Comparison of ENCODE assay signal across 13 cellular contexts in the genomic region with DNA sequence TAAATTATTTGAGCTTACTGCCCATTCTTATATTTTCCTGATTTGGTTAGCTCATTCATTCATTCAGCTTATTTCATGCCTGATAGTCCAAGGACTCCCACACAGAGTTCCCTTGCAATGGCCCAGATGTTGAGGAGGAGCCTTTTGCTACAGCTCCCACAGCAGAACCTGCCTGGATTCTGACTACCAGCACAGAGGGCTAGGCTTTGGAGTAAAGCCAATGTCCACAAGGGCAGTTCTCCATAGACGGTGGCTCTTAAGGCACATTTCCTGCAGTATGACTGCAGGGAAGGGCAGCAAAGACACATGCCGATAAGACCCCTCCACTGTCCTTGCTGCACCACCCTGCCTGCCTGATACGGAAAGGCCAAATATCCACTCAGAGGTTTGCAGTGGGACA.
"Had no signal": no experiment of that assay in that cellular context is flagged by ENCODE, and none has a peak within 500 bp of the region (broad histone marks: within the 10 kb centered on the region; RNA-seq: fewer than 3 reads in every experiment).

No MANE protein-coding gene starts in this region.

- H3K4me3 ChIP-seq: coronary artery, left ventricle myocardium inferior, right lobe of liver, tibial artery had no signal

- H3K27me3 ChIP-seq: right lobe of liver, tibial artery had no signal

- H3K36me3 ChIP-seq: left ventricle myocardium inferior, right lobe of liver, tibial artery had no signal

- H3K4me1 ChIP-seq: right lobe of liver, tibial artery had no signal

- H3K27ac ChIP-seq: coronary artery, left ventricle myocardium inferior, right lobe of liver, tibial artery had no signal

- ATAC-seq: activated naive CD8-positive, alpha-beta T cell treated with anti-CD3 and anti-CD28 coated beads, Interleukin-2, amount 50 U/mL, for 24 hours; stimulated activated effector memory CD8-positive, alpha-beta T cell treated with anti-CD3 and anti-CD28 coated beads, Interleukin-12 subunit alpha, Interleukin-12 subunit beta, amount 100 ng/mL, for 72 hours; WTC11 had no signal

- H3K9me3 ChIP-seq: right lobe of liver had no signal

- DNase-seq: activated CD4-positive, alpha-beta T cell treated with anti-CD3 and anti-CD28 coated beads, Interleukin-2, amount 10 ng/mL, durations not matched to agents 24 days and 14 days; activated CD8-positive, alpha-beta memory T cell treated with anti-CD3 and anti-CD28 coated beads for 24 hours; activated naive CD4-positive, alpha-beta T cell treated with Interleukin-2 at 50 U/mL for 16 hours; activated naive CD8-positive, alpha-beta T cell treated with anti-CD3 and anti-CD28 coated beads, Interleukin-2, amount 50 U/mL, for 24 hours; effector CD8-positive, alpha-beta T cell; foreskin melanocyte; head of caudate nucleus; left ventricle myocardium inferior; right lobe of liver; tibial artery had no signal
